In genomic region chr2:53438692-53439091, GRCh38 we compare ENCODE assay signal across 21 cellular contexts.
"Had no signal": no experiment of that assay in that cellular context is flagged by ENCODE, and none has a peak within 500 bp of the region (broad histone marks: within the 10 kb centered on the region; RNA-seq: fewer than 3 reads in every experiment).

No MANE protein-coding gene starts in this region.

- H3K27ac Mint-ChIP-seq: dendritic cell treated with granulocyte-macrophage colony-stimulating factor and Interleukin-4, amounts not matched to agents 40 ng/mL and 50 ng/mL, for 4 days; effector memory CD8-positive, alpha-beta T cell; endodermal cell; mesothelial cell of epicardium had no signal

- H3K4me3 ChIP-seq: colonic mucosa, esophagus squamous epithelium, gastrocnemius medialis, heart right ventricle, left ventricle myocardium inferior, lower lobe of right lung, mucosa of descending colon had no signal

- ATAC-seq: effector memory CD8-positive, alpha-beta T cell; esophagus mucosa; gastrocnemius medialis; lower lobe of right lung had no signal

- H3K4me3 Mint-ChIP-seq: dendritic cell treated with granulocyte-macrophage colony-stimulating factor and Interleukin-4, amounts not matched to agents 40 ng/mL and 50 ng/mL, for 4 days; effector memory CD8-positive, alpha-beta T cell; endodermal cell; mesothelial cell of epicardium had no signal

- H3K27me3 Mint-ChIP-seq: dendritic cell treated with granulocyte-macrophage colony-stimulating factor and Interleukin-4, amounts not matched to agents 40 ng/mL and 50 ng/mL, for 4 days; effector memory CD8-positive, alpha-beta T cell had no signal

- H3K36me3 Mint-ChIP-seq: mesothelial cell of epicardium had no signal

- H3K4me1 Mint-ChIP-seq: mesothelial cell of epicardium had no signal

- H3K9me3 ChIP-seq: colonic mucosa, esophagus squamous epithelium, gastrocnemius medialis, heart right ventricle, left ventricle myocardium inferior, lower lobe of right lung, mucosa of descending colon had no signal

- H3K9me3 Mint-ChIP-seq: dendritic cell treated with granulocyte-macrophage colony-stimulating factor and Interleukin-4, amounts not matched to agents 40 ng/mL and 50 ng/mL, for 4 days; effector memory CD8-positive, alpha-beta T cell; endodermal cell; mesothelial cell of epicardium had no signal

- H3K27ac ChIP-seq: colonic mucosa, epithelial cell of prostate, esophagus squamous epithelium, gastrocnemius medialis, heart right ventricle, left ventricle myocardium inferior, lower lobe of right lung had no signal

- H3K27me3 ChIP-seq: colonic mucosa, esophagus squamous epithelium, gastrocnemius medialis, heart right ventricle had no signal

- H3K36me3 ChIP-seq: colonic mucosa, esophagus squamous epithelium, gastrocnemius medialis, heart right ventricle, left ventricle myocardium inferior, lower lobe of right lung had no signal

- H3K4me1 ChIP-seq: colonic mucosa, esophagus squamous epithelium, lower lobe of right lung had no signal

- DNase-seq: cortex of kidney; effector CD8-positive, alpha-beta T cell; effector memory CD8-positive, alpha-beta T cell; endodermal cell; esophagus squamous epithelium; foreskin fibroblast; foreskin melanocyte; gastrocnemius medialis; glutamatergic neuron; head of caudate nucleus; heart right ventricle; hippocampal formation; left ventricle myocardium inferior; lower lobe of right lung; mesenchymal stem cell had no signal
